Comparison of ENCODE assay signal across 1 cellular context in the genomic region with DNA sequence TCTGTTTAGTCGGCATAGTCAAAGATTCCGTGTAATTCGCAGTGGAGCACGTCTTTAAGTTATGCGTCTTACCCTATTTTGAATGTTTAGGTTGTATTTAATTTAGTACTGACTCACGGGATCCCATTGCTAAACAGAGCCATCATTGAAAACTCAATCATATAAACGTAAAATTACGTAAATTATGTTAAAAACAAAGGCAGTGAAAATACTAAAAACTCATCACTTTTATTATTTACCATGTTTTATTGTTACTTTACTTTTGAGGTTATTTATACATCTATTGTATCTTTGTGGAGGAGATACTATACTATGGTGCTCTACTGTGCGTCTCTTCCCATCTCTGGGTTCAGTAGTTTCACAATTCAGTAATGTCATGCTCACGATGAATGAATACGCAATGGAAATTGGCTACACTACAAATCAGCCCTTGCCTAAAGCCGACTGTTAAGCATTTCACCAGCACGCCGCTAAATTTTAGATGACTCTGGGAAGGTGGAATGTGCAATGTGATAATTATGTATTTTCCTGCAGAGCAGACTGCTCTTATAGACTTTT.
TF ChIP-seq lines count a peak whose summit lies in the region.

No MANE protein-coding gene starts in this region.

TF ChIP-seq in GM12878, 131 proteins besides CTCF, POLR2A, EP300 and RAD21:
- no peak for TF ChIP-seq TCF3 (IDR thresholded peaks at IDR 0.05; ENCODE audit: borderline replicate concordance, insufficient read depth, low read depth, low read length)
- TF ChIP-seq BRCA1 (IDR thresholded peaks at IDR 0.05; ENCODE audit: low read depth, low read length) = no peak
- TF ChIP-seq, protein P1, sequence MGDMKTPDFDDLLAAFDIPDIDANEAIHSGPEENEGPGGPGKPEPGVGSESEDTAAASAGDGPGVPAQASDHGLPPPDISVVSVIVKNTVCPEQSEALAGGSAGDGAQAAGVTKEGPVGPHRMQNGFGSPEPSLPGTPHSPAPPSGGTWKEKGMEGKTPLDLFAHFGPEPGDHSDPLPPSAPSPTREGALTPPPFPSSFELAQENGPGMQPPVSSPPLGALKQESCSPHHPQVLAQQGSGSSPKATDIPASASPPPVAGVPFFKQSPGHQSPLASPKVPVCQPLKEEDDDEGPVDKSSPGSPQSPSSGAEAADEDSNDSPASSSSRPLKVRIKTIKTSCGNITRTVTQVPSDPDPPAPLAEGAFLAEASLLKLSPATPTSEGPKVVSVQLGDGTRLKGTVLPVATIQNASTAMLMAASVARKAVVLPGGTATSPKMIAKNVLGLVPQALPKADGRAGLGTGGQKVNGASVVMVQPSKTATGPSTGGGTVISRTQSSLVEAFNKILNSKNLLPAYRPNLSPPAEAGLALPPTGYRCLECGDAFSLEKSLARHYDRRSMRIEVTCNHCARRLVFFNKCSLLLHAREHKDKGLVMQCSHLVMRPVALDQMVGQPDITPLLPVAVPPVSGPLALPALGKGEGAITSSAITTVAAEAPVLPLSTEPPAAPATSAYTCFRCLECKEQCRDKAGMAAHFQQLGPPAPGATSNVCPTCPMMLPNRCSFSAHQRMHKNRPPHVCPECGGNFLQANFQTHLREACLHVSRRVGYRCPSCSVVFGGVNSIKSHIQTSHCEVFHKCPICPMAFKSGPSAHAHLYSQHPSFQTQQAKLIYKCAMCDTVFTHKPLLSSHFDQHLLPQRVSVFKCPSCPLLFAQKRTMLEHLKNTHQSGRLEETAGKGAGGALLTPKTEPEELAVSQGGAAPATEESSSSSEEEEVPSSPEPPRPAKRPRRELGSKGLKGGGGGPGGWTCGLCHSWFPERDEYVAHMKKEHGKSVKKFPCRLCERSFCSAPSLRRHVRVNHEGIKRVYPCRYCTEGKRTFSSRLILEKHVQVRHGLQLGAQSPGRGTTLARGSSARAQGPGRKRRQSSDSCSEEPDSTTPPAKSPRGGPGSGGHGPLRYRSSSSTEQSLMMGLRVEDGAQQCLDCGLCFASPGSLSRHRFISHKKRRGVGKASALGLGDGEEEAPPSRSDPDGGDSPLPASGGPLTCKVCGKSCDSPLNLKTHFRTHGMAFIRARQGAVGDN (IDR thresholded peaks at IDR 0.05) = 0 out of 2 replicates have a peak, but pooled peaks have one; percentile 9
- no peak for TF ChIP-seq ESRRA (IDR thresholded peaks at IDR 0.05; ENCODE audit: low read length)
- peak; percentile 51; the same call in 1 of the 2 replicates for TF ChIP-seq MTA3 (IDR thresholded peaks at IDR 0.05; ENCODE audit: borderline replicate concordance, low read length)
- no peak for TF ChIP-seq TBL1XR1 (IDR thresholded peaks at IDR 0.05; ENCODE audit: low read depth, low read length)
- TF ChIP-seq CREB1 (IDR thresholded peaks at IDR 0.05; ENCODE audit: low read depth) = peak; percentile 53
- no peak for TF ChIP-seq STAT3 (IDR thresholded peaks at IDR 0.05; ENCODE audit: low read depth, low read length)
- TF ChIP-seq, protein P2, sequence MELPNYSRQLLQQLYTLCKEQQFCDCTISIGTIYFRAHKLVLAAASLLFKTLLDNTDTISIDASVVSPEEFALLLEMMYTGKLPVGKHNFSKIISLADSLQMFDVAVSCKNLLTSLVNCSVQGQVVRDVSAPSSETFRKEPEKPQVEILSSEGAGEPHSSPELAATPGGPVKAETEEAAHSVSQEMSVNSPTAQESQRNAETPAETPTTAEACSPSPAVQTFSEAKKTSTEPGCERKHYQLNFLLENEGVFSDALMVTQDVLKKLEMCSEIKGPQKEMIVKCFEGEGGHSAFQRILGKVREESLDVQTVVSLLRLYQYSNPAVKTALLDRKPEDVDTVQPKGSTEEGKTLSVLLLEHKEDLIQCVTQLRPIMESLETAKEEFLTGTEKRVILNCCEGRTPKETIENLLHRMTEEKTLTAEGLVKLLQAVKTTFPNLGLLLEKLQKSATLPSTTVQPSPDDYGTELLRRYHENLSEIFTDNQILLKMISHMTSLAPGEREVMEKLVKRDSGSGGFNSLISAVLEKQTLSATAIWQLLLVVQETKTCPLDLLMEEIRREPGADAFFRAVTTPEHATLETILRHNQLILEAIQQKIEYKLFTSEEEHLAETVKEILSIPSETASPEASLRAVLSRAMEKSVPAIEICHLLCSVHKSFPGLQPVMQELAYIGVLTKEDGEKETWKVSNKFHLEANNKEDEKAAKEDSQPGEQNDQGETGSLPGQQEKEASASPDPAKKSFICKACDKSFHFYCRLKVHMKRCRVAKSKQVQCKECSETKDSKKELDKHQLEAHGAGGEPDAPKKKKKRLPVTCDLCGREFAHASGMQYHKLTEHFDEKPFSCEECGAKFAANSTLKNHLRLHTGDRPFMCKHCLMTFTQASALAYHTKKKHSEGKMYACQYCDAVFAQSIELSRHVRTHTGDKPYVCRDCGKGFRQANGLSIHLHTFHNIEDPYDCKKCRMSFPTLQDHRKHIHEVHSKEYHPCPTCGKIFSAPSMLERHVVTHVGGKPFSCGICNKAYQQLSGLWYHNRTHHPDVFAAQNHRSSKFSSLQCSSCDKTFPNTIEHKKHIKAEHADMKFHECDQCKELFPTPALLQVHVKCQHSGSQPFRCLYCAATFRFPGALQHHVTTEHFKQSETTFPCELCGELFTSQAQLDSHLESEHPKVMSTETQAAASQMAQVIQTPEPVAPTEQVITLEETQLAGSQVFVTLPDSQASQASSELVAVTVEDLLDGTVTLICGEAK (IDR thresholded peaks at IDR 0.05; ENCODE audit: borderline replicate concordance) = peak; percentile 9; the same call in 1 of the 2 replicates
- no peak for TF ChIP-seq HDGF (IDR thresholded peaks at IDR 0.05)
- TF ChIP-seq SUPT20H (IDR thresholded peaks at IDR 0.05; ENCODE audit: borderline replicate concordance, control insufficient read depth, low read depth, low read length) = no peak
